ENCODE assay signal across 8 cellular contexts in genomic region chrX:103211012-103211715, GRCh38. TPM values are rescaled to one million over a fixed set of nuclear protein-coding genes. Genes with fewer than 3 reads are reported as not detected.
A peak's percentile ranks its signal among the peaks of the same experiment; 100 is the strongest.
DNase-seq lines count a peak whose midpoint lies in the region; ATAC-seq and TF ChIP-seq lines count a peak whose summit lies in the region.

No MANE protein-coding gene starts in this region.

- no peak for TF ChIP-seq POLR2A in esophagus squamous epithelium (IDR thresholded peaks at IDR 0.05)

- intact Hi-C loops in esophagus squamous epithelium (cut with DNase I): no loop called here

- peaks cover 0 to 8% (median 0%) of the 10 kb centered on the region in 4 donors for H3K27me3 ChIP-seq in esophagus squamous epithelium

- no peaks in the 10 kb centered on the region for H3K27me3 Mint-ChIP-seq in activated CD4-positive, alpha-beta memory T cell treated with anti-CD3 and anti-CD28 coated beads, Interleukin-2, amount 10 ng/mL, durations not matched to agents 7 days and 5 days
- H3K27me3 Mint-ChIP-seq in osteocyte (ENCODE audit: unreplicated experiment): peaks cover 3% of the 10 kb centered on the region

- H3K36me3 Mint-ChIP-seq in activated CD4-positive, alpha-beta memory T cell treated with anti-CD3 and anti-CD28 coated beads, Interleukin-2, amount 10 ng/mL, durations not matched to agents 7 days and 5 days (ENCODE audit: low read depth): no peaks in the 10 kb centered on the region
- H3K36me3 Mint-ChIP-seq in osteocyte (ENCODE audit: unreplicated experiment): peaks cover 4% of the 10 kb centered on the region

- H3K27ac ChIP-seq in esophagus squamous epithelium: no peak overlapping the region

- 20 to 41% methylated on average over 5 to 6 of the region's 7 CpGs for WGBS in esophagus squamous epithelium, 2 donors

- CTCF ChIA-PET in activated CD4-positive, alpha-beta memory T cell treated with anti-CD3 and anti-CD28 coated beads, Interleukin-2, amount 10 ng/mL, durations not matched to agents 7 days and 5 days (lab: Charles Lee): interaction anchor here (0.7 to 1.7 kb wide), 5 partner anchors 17 to 253 kb away, joined by 3 to 21 read pairs (median 3); partner anchors contain the start of gene TCEAL8

- peak; percentile 56 for TF ChIP-seq CTCF in AG10803 (conservative IDR thresholded peaks at IDR 0.05; ENCODE audit: low read length)
- TF ChIP-seq CTCF in GM12873 (IDR thresholded peaks at IDR 0.05; ENCODE audit: insufficient read depth, low read depth, low read length, missing control alignments): peak; percentile 69
- peak in 5 of 6 experiments; percentile 17 to 48 (median 30) for TF ChIP-seq CTCF in esophagus squamous epithelium (IDR thresholded peaks at IDR 0.05)
- TF ChIP-seq CTCF in osteocyte (IDR thresholded peaks at IDR 0.05): peak; percentile 61

- POLR2A ChIA-PET in activated CD4-positive, alpha-beta memory T cell treated with anti-CD3 and anti-CD28 coated beads, Interleukin-2, amount 10 ng/mL, durations not matched to agents 7 days and 5 days (lab: Charles Lee): interaction anchor here (1.0 kb wide), 1 partner anchor 44 kb away, joined by 4 read pairs; the partner anchor contains the start of gene TCEAL8

- no peak overlapping the region for H3K4me3 Mint-ChIP-seq in activated CD4-positive, alpha-beta memory T cell treated with anti-CD3 and anti-CD28 coated beads, Interleukin-2, amount 10 ng/mL, durations not matched to agents 7 days and 5 days
- no peak overlapping the region for H3K4me3 Mint-ChIP-seq in osteocyte (ENCODE audit: unreplicated experiment)

- no peak for ATAC-seq in HG03039 (IDR thresholded peaks at IDR 0.05; ENCODE audit: unreplicated experiment)

- no peak overlapping the region for H3K4me3 ChIP-seq in AG10803 (ENCODE audit: low read length)
- H3K4me3 ChIP-seq in esophagus squamous epithelium: no peak overlapping the region

- H3K9me3 ChIP-seq in esophagus squamous epithelium: no peaks in the 10 kb centered on the region

- no peak overlapping the region for H3K27ac Mint-ChIP-seq in activated CD4-positive, alpha-beta memory T cell treated with anti-CD3 and anti-CD28 coated beads, Interleukin-2, amount 10 ng/mL, durations not matched to agents 7 days and 5 days
- no peak overlapping the region for H3K27ac Mint-ChIP-seq in osteocyte (ENCODE audit: unreplicated experiment)

- H3K9me3 Mint-ChIP-seq in activated CD4-positive, alpha-beta memory T cell treated with anti-CD3 and anti-CD28 coated beads, Interleukin-2, amount 10 ng/mL, durations not matched to agents 7 days and 5 days: no peaks in the 10 kb centered on the region
- H3K9me3 Mint-ChIP-seq in osteocyte (ENCODE audit: unreplicated experiment): peaks cover 9% of the 10 kb centered on the region

- peaks cover 3% of the 10 kb centered on the region for H3K4me1 Mint-ChIP-seq in activated CD4-positive, alpha-beta memory T cell treated with anti-CD3 and anti-CD28 coated beads, Interleukin-2, amount 10 ng/mL, durations not matched to agents 7 days and 5 days
- H3K4me1 Mint-ChIP-seq in osteocyte (ENCODE audit: unreplicated experiment): peaks cover 7% of the 10 kb centered on the region

- no peaks in the 10 kb centered on the region for H3K36me3 ChIP-seq in esophagus squamous epithelium

- DNase-seq in AG10803 (ENCODE audit: low read depth): peak; percentile 40
- peak; percentile 48 for DNase-seq in NCI-H1694 (lab: John Stamatoyannopoulos, UW)
- DNase-seq in activated CD4-positive, alpha-beta memory T cell treated with anti-CD3 and anti-CD28 coated beads, Interleukin-2, amount 10 ng/mL, durations not matched to agents 7 days and 5 days: peak; percentile 38
- DNase-seq in esophagus squamous epithelium (lab: John Stamatoyannopoulos, UW): no peak
- DNase-seq in osteocyte (ENCODE audit: extremely low spot score, unreplicated experiment): no peak
- no peak for DNase-seq in T-helper 9 cell

- H3K4me1 ChIP-seq in esophagus squamous epithelium: peaks cover 0 to 7% (median 0%) of the 10 kb centered on the region in 3 donors

RNA-seq across cellular contexts. Expression of gene BEX4, which starts 3.7 kb away (rescaled TPM):
- total RNA-seq in activated CD4-positive, alpha-beta memory T cell treated with anti-CD3 and anti-CD28 coated beads, Interleukin-2, amount 10 ng/mL, durations not matched to agents 7 days and 5 days: 10 to 100 TPM; 10.5 to 12.2 TPM
- 10 to 100 TPM in 3 of 4 donors, 1 to 10 TPM in 1; 7.6 to 34.2 (median 26.6) TPM for total RNA-seq in esophagus squamous epithelium
- total RNA-seq in osteocyte: 50.9 and 51.9 TPM in 2 replicates

RNA-seq across cellular contexts. Expression of gene TCEAL8, which starts 43.8 kb away (rescaled TPM):
- 10 to 100 TPM; 41.9 to 42.6 TPM for total RNA-seq in activated CD4-positive, alpha-beta memory T cell treated with anti-CD3 and anti-CD28 coated beads, Interleukin-2, amount 10 ng/mL, durations not matched to agents 7 days and 5 days
- total RNA-seq in esophagus squamous epithelium (10 to 100 TPM; 18.7 to 58.4 (median 27.2) TPM), osteocyte (86.2 and 88.2 TPM in 2 replicates)

Comparison
In these comparisons a context has a peak if more than half of its experiments do, and no peak if none do; other contexts are left out.
1. DNase-seq: peak in AG10803 (single experiment), NCI-H1694 (single experiment) and activated CD4-positive, alpha-beta memory T cell treated with anti-CD3 and anti-CD28 coated beads, Interleukin-2, amount 10 ng/mL, durations not matched to agents 7 days and 5 days (single experiment); none in esophagus squamous epithelium (single experiment), osteocyte (single experiment) and T-helper 9 cell (single experiment).
2. Peak in every context shown above with its lines, with median percentiles within 50 percentile points of each other: CTCF ChIP-seq.